ENCODE assay signal across 21 cellular contexts in the genomic region with DNA sequence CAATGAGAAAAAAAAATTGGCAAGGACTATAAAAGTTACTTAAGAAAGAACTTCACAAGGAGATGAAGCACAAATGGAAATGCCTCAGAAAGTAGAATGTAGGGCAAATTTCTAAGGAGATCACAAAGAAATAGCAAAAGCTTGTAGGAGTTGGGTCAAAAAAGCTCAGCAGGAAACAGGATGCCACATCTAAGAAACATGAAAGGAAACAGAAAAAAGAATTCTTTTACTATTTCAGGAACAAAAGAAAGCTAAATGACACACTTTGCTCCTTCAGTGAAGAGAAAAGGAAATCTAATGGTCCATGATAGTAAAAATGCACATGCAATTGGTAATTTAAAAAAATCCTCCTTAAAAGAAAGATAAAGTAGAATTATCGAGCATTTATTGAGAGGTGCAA.
"Had no signal": no experiment of that assay in that cellular context is flagged by ENCODE, and none has a peak within 500 bp of the region (broad histone marks: within the 10 kb centered on the region; RNA-seq: fewer than 3 reads in every experiment).

No MANE protein-coding gene starts in this region.

- H3K9me3 Mint-ChIP-seq: endodermal cell had no signal

- H3K27ac ChIP-seq: body of pancreas, foreskin keratinocyte, prostate gland, right atrium auricular region, suprapubic skin, transverse colon, uterus had no signal

- H3K4me1 Mint-ChIP-seq: endodermal cell had no signal

- ATAC-seq: activated CD4-positive, CD25-positive, alpha-beta regulatory T cell treated with anti-CD3 and anti-CD28 coated beads, Interleukin-2, amount 50 U/mL, for 24 hours; activated CD8-positive, alpha-beta T cell treated with anti-CD3 and anti-CD28 coated beads, Interleukin-2, amount 10 ng/mL, durations not matched to agents 7 days and 5 days; activated T-cell treated with anti-CD3 and anti-CD28 coated beads, Interleukin-2, amount 50 U/mL, for 4 hours; body of pancreas; foreskin keratinocyte; left ventricle myocardium superior had no signal

- H3K27me3 ChIP-seq: body of pancreas, dorsolateral prefrontal cortex, foreskin keratinocyte, right atrium auricular region, suprapubic skin, transverse colon, uterus had no signal

- H3K4me3 Mint-ChIP-seq: activated CD4-positive, alpha-beta T cell treated with anti-CD3 and anti-CD28 coated beads, Interleukin-2, amount 10 ng/mL, durations not matched to agents 7 days and 5 days; activated CD8-positive, alpha-beta T cell treated with anti-CD3 and anti-CD28 coated beads, Interleukin-2, amount 10 ng/mL, durations not matched to agents 7 days and 5 days; activated naive CD4-positive, alpha-beta T cell treated with anti-CD3 and anti-CD28 coated beads for 36 hours; activated T-cell treated with anti-CD3 and anti-CD28 coated beads, Interleukin-2, amount 50 U/mL, for 4 hours; endodermal cell; neural crest cell; stimulated activated naive CD8-positive, alpha-beta T cell treated with anti-CD3 and anti-CD28 coated beads, Interleukin-15, Interleukin-2, amounts not matched to agents 100 ng/mL and 50 ng/mL, for 24 hours had no signal

- H3K27ac Mint-ChIP-seq: activated CD4-positive, alpha-beta T cell treated with anti-CD3 and anti-CD28 coated beads, Interleukin-2, amount 10 ng/mL, durations not matched to agents 7 days and 5 days; activated CD8-positive, alpha-beta T cell treated with anti-CD3 and anti-CD28 coated beads, Interleukin-2, amount 10 ng/mL, durations not matched to agents 7 days and 5 days; activated naive CD4-positive, alpha-beta T cell treated with anti-CD3 and anti-CD28 coated beads for 36 hours; endodermal cell; stimulated activated naive CD8-positive, alpha-beta T cell treated with anti-CD3 and anti-CD28 coated beads, Interleukin-15, Interleukin-2, amounts not matched to agents 100 ng/mL and 50 ng/mL, for 24 hours had no signal

- DNase-seq: activated CD4-positive, alpha-beta T cell treated with anti-CD3 and anti-CD28 coated beads, Interleukin-2, amount 10 ng/mL, durations not matched to agents 7 days and 5 days; activated CD8-positive, alpha-beta T cell treated with anti-CD3 and anti-CD28 coated beads, Interleukin-2, amount 10 ng/mL, durations not matched to agents 7 days and 5 days; activated naive CD4-positive, alpha-beta T cell treated with anti-CD3 and anti-CD28 coated beads for 36 hours; activated T-cell treated with anti-CD3 and anti-CD28 coated beads, Interleukin-2, amount 50 U/mL, for 4 hours; body of pancreas; central memory CD4-positive, alpha-beta T cell; dorsolateral prefrontal cortex; endodermal cell; foreskin keratinocyte; glutamatergic neuron; hippocampal formation; left ventricle myocardium superior; T1000; transverse colon; uterus had no signal

- H3K27me3 Mint-ChIP-seq: activated CD4-positive, alpha-beta T cell treated with anti-CD3 and anti-CD28 coated beads, Interleukin-2, amount 10 ng/mL, durations not matched to agents 7 days and 5 days; stimulated activated naive CD8-positive, alpha-beta T cell treated with anti-CD3 and anti-CD28 coated beads, Interleukin-15, Interleukin-2, amounts not matched to agents 100 ng/mL and 50 ng/mL, for 24 hours had no signal

- H3K9me3 ChIP-seq: body of pancreas, prostate gland, right atrium auricular region, suprapubic skin, transverse colon, uterus had no signal

- H3K36me3 ChIP-seq: prostate gland, right atrium auricular region, suprapubic skin, transverse colon, uterus had no signal

- H3K4me1 ChIP-seq: body of pancreas, prostate gland, right atrium auricular region, suprapubic skin, transverse colon, uterus had no signal

- H3K4me3 ChIP-seq: body of pancreas, dorsolateral prefrontal cortex, prostate gland, right atrium auricular region, suprapubic skin, transverse colon, uterus had no signal
